16 cellular contexts compared by ENCODE assay signal in the genomic region with DNA sequence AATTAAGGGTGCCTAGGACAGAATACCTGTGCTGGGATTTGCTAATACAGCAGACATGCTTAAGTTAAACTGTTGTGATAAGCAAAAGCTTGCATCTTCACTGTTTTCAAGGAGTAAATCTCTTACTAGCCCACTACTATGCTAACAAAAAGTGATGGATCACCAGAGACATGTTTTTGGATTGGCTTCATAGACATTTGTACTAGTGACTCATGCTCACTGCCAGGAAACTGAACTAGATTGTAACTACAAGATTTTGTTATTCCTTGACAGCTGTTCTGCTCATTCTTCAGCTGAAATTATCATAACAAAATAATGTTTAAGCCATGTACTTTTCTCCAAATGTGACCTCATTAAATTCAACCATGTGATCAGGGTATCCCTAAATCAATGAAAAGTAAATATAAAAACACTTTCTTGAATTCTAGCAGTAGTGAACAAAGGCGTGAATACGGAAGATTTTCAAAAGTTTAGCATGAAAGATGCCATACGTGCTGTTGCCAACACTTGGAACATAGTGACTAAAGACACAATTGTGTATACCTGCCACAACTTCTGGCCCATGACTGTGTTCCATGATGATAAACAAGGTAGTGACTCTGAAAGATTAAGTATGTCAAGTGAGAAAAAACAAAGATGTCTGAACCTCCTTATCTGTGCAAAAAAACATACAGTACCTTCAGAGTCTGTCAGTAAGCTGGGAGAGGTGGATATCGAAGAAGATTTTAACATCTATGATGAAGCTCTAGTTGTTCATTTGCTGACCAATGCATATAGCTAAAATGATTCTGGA.
DNase-seq lines count a peak whose midpoint lies in the region; ATAC-seq, FAIRE-seq and TF ChIP-seq lines count a peak whose summit lies in the region.
"Had no signal": no experiment of that assay in that cellular context is flagged by ENCODE, and none has a peak within 500 bp of the region (broad histone marks: within the 10 kb centered on the region; RNA-seq: fewer than 3 reads in every experiment).

No MANE protein-coding gene starts in this region.

- TF ChIP-seq POLR2A in GM12892 (IDR thresholded peaks at IDR 0.05; ENCODE audit: low read depth, low read length) = no peak

- H3K9me3 ChIP-seq in AG04450 (ENCODE audit: control insufficient read depth, insufficient read depth, low read length) = no peaks in the 10 kb centered on the region
- H3K9me3 ChIP-seq in PC-3 (ENCODE audit: low read length) = no peaks in the 10 kb centered on the region
- H3K9me3 ChIP-seq in mesodermal cell (ENCODE audit: control insufficient read depth, low read length) = no peaks in the 10 kb centered on the region
- no peaks in the 10 kb centered on the region; the same call in 1 of the 2 replicates for H3K9me3 ChIP-seq in BE2C
- H3K9me3 ChIP-seq: gastroesophageal sphincter, Peyer's patch had no signal

- no peak overlapping the region for H3K9ac ChIP-seq in PC-3 (ENCODE audit: low read length)

- no peaks in the 10 kb centered on the region for H3K79me2 ChIP-seq in PC-3 (ENCODE audit: low read length)

- no peak overlapping the region for H3K4me2 ChIP-seq in PC-3 (ENCODE audit: low read length)

- H3K4me3 ChIP-seq in AG04450 (ENCODE audit: low read depth, low read length) (no peak overlapping the region), PC-3 (ENCODE audit: low read length) (no peak overlapping the region), mesodermal cell (ENCODE audit: extremely low read depth, insufficient read depth, low read length, poor library complexity, severe bottlenecking) (no peak overlapping the region), BE2C (ENCODE audit: low read depth, low read length) (no peak overlapping the region)
- H3K4me3 ChIP-seq: gastroesophageal sphincter, Peyer's patch had no signal

- intact Hi-C loops in PC-3 (cut with micrococcal nuclease) = no loop called here

- TF ChIP-seq CTCF in AG04450 (IDR thresholded peaks at IDR 0.05; ENCODE audit: low read depth, low read length) = no peak
- no peak for TF ChIP-seq CTCF in PC-3 (conservative IDR thresholded peaks at IDR 0.05; ENCODE audit: low read depth, low read length)
- TF ChIP-seq CTCF in BE2C (IDR thresholded peaks at IDR 0.05; ENCODE audit: low read depth, low read length) = no peak

- WGBS in mesodermal cell (ENCODE audit: insufficient coverage in 2 of 2), 2 experiments = 88 to 97% methylated on average over 3 to 4 of the region's 4 CpGs

- DNase-seq in AG04450 (ENCODE audit: low read depth, low spot score) = peak; percentile 86
- peak; percentile 46 for DNase-seq in PC-3
- no peak for DNase-seq in epithelial cell of prostate (ENCODE audit: low read depth, low spot score)
- DNase-seq in GM12892 (ENCODE audit: insufficient read length) = no peak
- DNase-seq in anterior cingulate cortex (lab: John Stamatoyannopoulos, UW) = no peak
- no peak for DNase-seq in BE2C
- DNase-seq: activated CD8-positive, alpha-beta memory T cell treated with anti-CD3 and anti-CD28 coated beads for 24 hours; DMS53; left colon; NCI-H2171 treated with DMSO at 0.1 percent for 48 hours; Peyer's patch; stimulated activated CD4-positive, alpha-beta T cell treated with anti-CD3 and anti-CD28 coated beads, Interleukin-15, amount 100 ng/mL, for 24 hours had no signal

- H3K27ac ChIP-seq in AG04450 (ENCODE audit: low read depth, low read length) (no peak overlapping the region), PC-3 (ENCODE audit: low read length) (no peak overlapping the region), epithelial cell of prostate (peak overlapping the region; percentile 3), mesodermal cell (ENCODE audit: low read depth, low read length, severe bottlenecking) (peak overlapping the region; percentile 33)
- H3K27ac ChIP-seq: Peyer's patch had no signal

- no TSS peak for BruUV-seq in PC-3 (replicated peaks; lab: Mats Ljungman, UMichigan)

- FAIRE-seq in GM12892 (lab: Jason Lieb, UNC) = no peak
- FAIRE-seq: GM12891 had no signal

- no peaks in the 10 kb centered on the region for H3K27me3 ChIP-seq in AG04450 (ENCODE audit: control insufficient read depth, insufficient read depth, low read length)
- no peaks in the 10 kb centered on the region for H3K27me3 ChIP-seq in PC-3 (ENCODE audit: low read length)
- no peaks in the 10 kb centered on the region for H3K27me3 ChIP-seq in BE2C
- H3K27me3 ChIP-seq: gastroesophageal sphincter, Peyer's patch had no signal

- ATAC-seq in PC-3 (peak; percentile 59; the same call in 1 of the 2 replicates), HG03378 (IDR thresholded peaks at IDR 0.05; ENCODE audit: unreplicated experiment) (no peak)
- ATAC-seq: gastroesophageal sphincter, left colon had no signal

- no peaks in the 10 kb centered on the region for H4K20me1 ChIP-seq in PC-3 (ENCODE audit: low read length)

- no peaks in the 10 kb centered on the region for H3K9me2 ChIP-seq in PC-3 (replicated peaks; ENCODE audit: low read length)

- H3K4me1 ChIP-seq in PC-3 (ENCODE audit: insufficient read depth, low read length) = peaks cover 11% of the 10 kb centered on the region
- H3K4me1 ChIP-seq in mesodermal cell (ENCODE audit: control insufficient read depth, insufficient read depth, low read length, poor library complexity, severe bottlenecking) = peaks cover 7% of the 10 kb centered on the region
- H3K4me1 ChIP-seq in BE2C = no peaks in the 10 kb centered on the region
- H3K4me1 ChIP-seq: Peyer's patch had no signal

- CTCF ChIA-PET in AG04450 (lab: Charles Lee) (interaction anchor here (0.8 to 1.0 kb wide), 2 partner anchors 36 to 320 kb away, joined by 3 to 4 read pairs; no protein-coding TSS in a partner anchor), PC-3 (lab: Charles Lee) (no interaction called here)

- H3K36me3 ChIP-seq in PC-3 (ENCODE audit: low read depth, low read length) = peaks cover 3% of the 10 kb centered on the region; the same call in 1 of the 2 replicates
- H3K36me3 ChIP-seq in mesodermal cell (ENCODE audit: control insufficient read depth, insufficient read depth, low read length) = no peaks in the 10 kb centered on the region
- no peaks in the 10 kb centered on the region for H3K36me3 ChIP-seq in BE2C
- H3K36me3 ChIP-seq: gastroesophageal sphincter, Peyer's patch had no signal

- no peak overlapping the region for H2AFZ ChIP-seq in PC-3 (ENCODE audit: low read length)

- POLR2A ChIA-PET in AG04450 (lab: Yijun Ruan, JAX) (interaction anchor here (0.6 to 1.9 kb wide), 6 partner anchors 57 to 874 kb away, joined by 3 to 6 read pairs (median 4); no protein-coding TSS in a partner anchor), PC-3 (lab: Charles Lee; ENCODE audit: unreplicated experiment) (no interaction called here)

- H3F3A ChIP-seq in PC-3 (ENCODE audit: low read length, unreplicated experiment) = no peaks in the 10 kb centered on the region

Comparison
In these comparisons a context has a peak if more than half of its experiments do, and no peak if none do; other contexts are left out.
1. DNase-seq: peak in AG04450 (single experiment) and PC-3 (single experiment); none in epithelial cell of prostate (single experiment), GM12892 (single experiment), anterior cingulate cortex (0 of 58) and BE2C (single experiment).
2. H3K27ac ChIP-seq: peak in epithelial cell of prostate (single experiment) and mesodermal cell (single experiment); none in AG04450 (single experiment) and PC-3 (single experiment).